ENCODE assay signal across 12 cellular contexts in the genomic region with DNA sequence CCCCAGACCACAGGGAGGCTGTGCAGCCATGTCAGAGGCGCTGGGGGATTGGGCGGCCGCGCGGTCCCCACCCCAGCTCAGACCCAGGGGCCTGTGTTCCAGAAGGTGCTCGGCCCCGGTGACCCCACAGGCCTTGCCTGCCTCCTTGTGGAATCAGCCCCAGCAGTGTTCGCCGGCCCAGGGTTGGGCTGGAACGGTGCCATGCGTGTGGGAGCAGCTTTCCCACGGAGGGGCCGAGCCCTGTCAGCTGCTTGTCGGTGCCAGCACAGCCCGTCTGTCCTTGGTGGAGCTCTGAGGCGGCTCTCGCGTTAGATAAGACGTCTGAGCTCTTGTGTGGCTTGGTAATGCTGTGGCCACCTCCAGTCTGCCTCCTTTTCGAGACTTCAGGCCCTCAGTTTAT. TPM values are rescaled to one million over a fixed set of nuclear protein-coding genes. Genes with fewer than 3 reads are reported as not detected.
DNase-seq lines count a peak whose midpoint lies in the region; ATAC-seq and TF ChIP-seq lines count a peak whose summit lies in the region.
"Had no signal": no experiment of that assay in that cellular context is flagged by ENCODE, and none has a peak within 500 bp of the region (broad histone marks: within the 10 kb centered on the region; RNA-seq: fewer than 3 reads in every experiment).

No MANE protein-coding gene starts in this region.

- H3K4me1 ChIP-seq in fibroblast of lung (ENCODE audit: control insufficient read depth, extremely low read depth, insufficient read depth, low read length) (peaks cover 4% of the 10 kb centered on the region), muscle layer of colon (ENCODE audit: insufficient read depth, low read length) (peaks cover 27% of the 10 kb centered on the region), tibial artery (peaks cover 3 to 68% (median 55%) of the 10 kb centered on the region in 4 donors)
- H3K4me1 ChIP-seq: neural progenitor cell had no signal

- no peak for ATAC-seq in HG03520 (IDR thresholded peaks at IDR 0.05; ENCODE audit: unreplicated experiment)
- ATAC-seq in HG02678 (IDR thresholded peaks at IDR 0.05; ENCODE audit: unreplicated experiment) = no peak

- no peaks in the 10 kb centered on the region for H4K20me1 ChIP-seq in fibroblast of lung (ENCODE audit: control insufficient read depth, extremely low read depth, insufficient read depth, low read length)

- H3K27ac ChIP-seq in fibroblast of lung (ENCODE audit: insufficient read depth, low read length) = no peak overlapping the region
- H3K27ac ChIP-seq in muscle layer of colon (ENCODE audit: low read depth, low read length) = peak overlapping the region; percentile 65
- H3K27ac ChIP-seq in tibial artery = peak overlapping the region; percentile 86 to 91
- H3K27ac ChIP-seq: HL-60, neural progenitor cell had no signal

- H3K79me2 ChIP-seq in fibroblast of lung (ENCODE audit: control insufficient read depth, insufficient read depth, low read length) = peaks cover 38% of the 10 kb centered on the region

- no peak for TF ChIP-seq CTCF in fibroblast of lung (conservative IDR thresholded peaks at IDR 0.05 in 1 of 2, IDR thresholded peaks at IDR 0.05 in 1 of 2; ENCODE audit: low read depth in 1 of 2, low read length in 2 of 2)
- TF ChIP-seq CTCF in tibial artery (IDR thresholded peaks at IDR 0.05) = peak; percentile 19 to 22

- H3K4me3 ChIP-seq in fibroblast of lung (replicated peaks in 1 of 4; ENCODE audit: control extremely low read depth in 1 of 4, insufficient read depth in 1 of 4, low read depth in 3 of 4, low read length in 4 of 4) (no peak overlapping the region), muscle layer of colon (ENCODE audit: low read depth in 1 of 2, low read length in 2 of 2) (peak overlapping the region in 1 of 2 donors; percentile 32), tibial artery (peak overlapping the region; percentile 20 to 24)
- H3K4me3 ChIP-seq: neural progenitor cell had no signal

- DNase-seq in amygdala (lab: John Stamatoyannopoulos, UW) = peak in 44 of 56 donors; percentile 9 to 76 (median 50)
- DNase-seq in fibroblast of lung (ENCODE audit: low read depth in 2 of 2) = peak; percentile 33 to 70
- peak; percentile 72 to 94 for DNase-seq in tibial artery
- no peak for DNase-seq in NCI-H1048 (lab: John Stamatoyannopoulos, UW)
- no peak for DNase-seq in NCI-H2196 (lab: John Stamatoyannopoulos, UW; ENCODE audit: unreplicated experiment)
- DNase-seq: DMS79 treated with DMSO at 0.1 percent for 48 hours, NCI-H1105 treated with DMSO at 0.1 percent for 48 hours had no signal

- H2AFZ ChIP-seq in fibroblast of lung (ENCODE audit: low read length) = no peak overlapping the region
- H2AFZ ChIP-seq: neural progenitor cell had no signal

- intact Hi-C loops in tibial artery (cut with DNase I; ENCODE audit: low total_unique reads) = no loop called here

- H3K27me3 ChIP-seq in fibroblast of lung (ENCODE audit: control insufficient read depth, insufficient read depth, low read length) (no peaks in the 10 kb centered on the region), muscle layer of colon (ENCODE audit: control insufficient read depth in 1 of 2, insufficient read depth in 2 of 2, low read length in 2 of 2) (no peaks in the 10 kb centered on the region), tibial artery (no peaks in the 10 kb centered on the region)
- H3K27me3 ChIP-seq: neural progenitor cell had no signal

- no peak overlapping the region for H3K9ac ChIP-seq in fibroblast of lung (ENCODE audit: insufficient read depth, low read length)
- peak overlapping the region; percentile 20 for H3K9ac ChIP-seq in muscle layer of colon (ENCODE audit: low read length)
- H3K9ac ChIP-seq: neural progenitor cell had no signal

- peaks cover 11% of the 10 kb centered on the region for H3K36me3 ChIP-seq in fibroblast of lung (ENCODE audit: control insufficient read depth, insufficient read depth, low read length)
- peaks cover 19% of the 10 kb centered on the region for H3K36me3 ChIP-seq in muscle layer of colon (ENCODE audit: insufficient read depth, low read length)
- peaks cover 10 to 29% (median 27%) of the 10 kb centered on the region in 3 donors for H3K36me3 ChIP-seq in tibial artery
- H3K36me3 ChIP-seq: neural progenitor cell had no signal

- no peak overlapping the region for H3K4me2 ChIP-seq in fibroblast of lung (ENCODE audit: extremely low read depth, insufficient read depth, low read length)
- H3K4me2 ChIP-seq: neural progenitor cell had no signal

- H3K9me3 ChIP-seq in fibroblast of lung (ENCODE audit: control insufficient read depth, insufficient read depth, low read depth, low read length) = no peaks in the 10 kb centered on the region
- H3K9me3 ChIP-seq in muscle layer of colon (ENCODE audit: low read length) = no peaks in the 10 kb centered on the region
- no peaks in the 10 kb centered on the region for H3K9me3 ChIP-seq in tibial artery

RNA-seq across cellular contexts. Expression of gene ZFYVE21, which starts 8.5 kb away (rescaled TPM):
- total RNA-seq in fibroblast of lung = 67.0 and 84.9 TPM in 2 replicates
- 94.5 and 125 TPM in 2 replicates for polyA plus RNA-seq in fibroblast of lung
- polyA plus RNA-seq in fibroblast of lung (2012) = 64.3 and 86.2 TPM in 2 replicates
- 38.4 and 57.5 TPM in 2 replicates for polyA minus RNA-seq in fibroblast of lung (ENCODE audit: low replicate concordance)

RNA-seq across cellular contexts. Expression of gene XRCC3, which starts 8.9 kb away (rescaled TPM):
- total RNA-seq in fibroblast of lung = 2.8 and 9.2 TPM in 2 replicates
- 4.9 and 10.7 TPM in 2 replicates for polyA plus RNA-seq in fibroblast of lung
- 5.3 and 9.3 TPM in 2 replicates for polyA plus RNA-seq in fibroblast of lung (2012)
- polyA minus RNA-seq in fibroblast of lung (ENCODE audit: low replicate concordance) = 9.2 and 11.0 TPM in 2 replicates

Comparison
In these comparisons a context has a peak if more than half of its experiments do, and no peak if none do; other contexts are left out.
1. DNase-seq: peak in amygdala (44 of 56), fibroblast of lung (2 of 2) and tibial artery (2 of 2); none in NCI-H1048 (single experiment) and NCI-H2196 (single experiment).
2. H3K4me3 ChIP-seq: peak in tibial artery (2 of 2); none in fibroblast of lung (0 of 4).
3. CTCF ChIP-seq: peak in tibial artery (2 of 2); none in fibroblast of lung (0 of 2).